In genomic region chr14:58427289-58428010, GRCh38 we compare ENCODE assay signal across 8 cellular contexts. TPM values are rescaled to one million over a fixed set of nuclear protein-coding genes. Genes with fewer than 3 reads are reported as not detected.
DNase-seq lines count a peak whose midpoint lies in the region; FAIRE-seq and TF ChIP-seq lines count a peak whose summit lies in the region.

TSS of gene KIAA0586 (plus strand) at chr14:58427719. CDS start at chr14:58428265, 546 bp downstream.
TSS of gene TIMM9 (minus strand) at chr14:58427531. CDS start at chr14:58411945, 15,586 bp downstream.

- H3K9ac ChIP-seq in neuronal stem cell (ENCODE audit: low read depth, low read length, poor library complexity) = peak within 1 kb of the TSS; percentile 82

- H4K8ac ChIP-seq in neuronal stem cell (ENCODE audit: low read depth, low read length) = no peak within 1 kb of the TSS

- in situ Hi-C loops in SK-MEL-5 (cut with HindIII; ENCODE audit: low pct_unique_long_range_greater_than_20kb, low sequenced_read_pairs) = no loop called here

- H3K14ac ChIP-seq in neuronal stem cell (ENCODE audit: low read length) = no peak within 1 kb of the TSS

- FAIRE-seq in frontal cortex (lab: Jason Lieb, UNC) = no peak

- no peak within 1 kb of the TSS for H4K91ac ChIP-seq in neuronal stem cell (ENCODE audit: low read depth, low read length, poor library complexity)

- peaks cover 3 to 54% of the 10 kb centered on the region in 2 donors for H3K36me3 ChIP-seq in neuronal stem cell (replicated peaks in 1 of 2; ENCODE audit: control insufficient read depth in 2 of 2, insufficient read depth in 2 of 2, low read length in 2 of 2)

- H3K4me1 ChIP-seq in neuronal stem cell (ENCODE audit: control insufficient read depth in 2 of 2, insufficient read depth in 1 of 2, low read depth in 1 of 2, low read length in 2 of 2) = peaks cover 0 to 6% of the 10 kb centered on the region in 2 donors

- peaks cover 3% of the 10 kb centered on the region for H3K79me1 ChIP-seq in neuronal stem cell (ENCODE audit: low read depth, low read length)

- no peak for TF ChIP-seq CTCF in subcutaneous adipose tissue (IDR thresholded peaks at IDR 0.05; ENCODE audit: low read depth)

- no peaks in the 10 kb centered on the region for H3K9me3 ChIP-seq in neuronal stem cell (replicated peaks in 1 of 2; ENCODE audit: control insufficient read depth in 2 of 2, insufficient read depth in 1 of 2, low read depth in 1 of 2, low read length in 2 of 2)

- peak within 1 kb of the TSS; percentile 89 to 93 for H3K4me3 ChIP-seq in neuronal stem cell (ENCODE audit: low read length in 2 of 2)

- no peak within 1 kb of the TSS for H2BK15ac ChIP-seq in neuronal stem cell (ENCODE audit: low read length)

- POLR2A ChIA-PET in HEK293T (lab: Yijun Ruan, JAX) = interaction anchor here (0.9 to 1.5 kb wide), 7 partner anchors 10 to 331 kb away, joined by 3 to 14 read pairs (median 4); partner anchors contain the start of genes ARID4A and DACT1

- H3K27me3 ChIP-seq in neuronal stem cell (ENCODE audit: control insufficient read depth in 3 of 3, insufficient read depth in 3 of 3, low read depth in 1 of 3, low read length in 3 of 3) = no peaks in the 10 kb centered on the region

- peak within 1 kb of the TSS; percentile 93 for H2AFZ ChIP-seq in neuronal stem cell (ENCODE audit: low read length)

- DNase-seq in GF-D8 (lab: John Stamatoyannopoulos, UW) (peak; percentile 95), HEK293T (ENCODE audit: extremely low spot score) (peak; percentile 95), MV-4-11 (lab: John Stamatoyannopoulos, UW) (peak; percentile 98), SK-MEL-5 (ENCODE audit: low read depth, low spot score) (peak; percentile 98), frontal cortex (ENCODE audit: low spot score in 2 of 2) (peak; percentile 70 to 81), neuronal stem cell (ENCODE audit: low spot score) (peak; percentile 98)
- DNase-seq in activated naive CD4-positive, alpha-beta T cell treated with Interleukin-2 at 50 U/mL for 16 hours = peak; percentile 97

- no peak within 1 kb of the TSS for H2BK5ac ChIP-seq in neuronal stem cell (ENCODE audit: low read length)

- H3K18ac ChIP-seq in neuronal stem cell (ENCODE audit: low read length) = no peak within 1 kb of the TSS

- no CpG with 5 or more reads among the region's 32 CpGs for WGBS in neuronal stem cell (ENCODE audit: extremely low coverage in 2 of 2, insufficient read length in 2 of 2, insufficient replicate concordance in 1 of 2), 2 donors

- CTCF ChIA-PET in HEK293T (lab: Yijun Ruan, JAX) = no interaction called here

- H3K27ac ChIP-seq in neuronal stem cell (replicated peaks; ENCODE audit: low read length) = peak within 1 kb of the TSS; percentile 74

- H3K23ac ChIP-seq in neuronal stem cell (ENCODE audit: low read depth, low read length, poor library complexity) = no peak within 1 kb of the TSS

- H3K4ac ChIP-seq in neuronal stem cell (ENCODE audit: low read length) = no peak within 1 kb of the TSS

- H2BK120ac ChIP-seq in neuronal stem cell (ENCODE audit: low read depth, low read length) = no peak within 1 kb of the TSS

- peak within 1 kb of the TSS; percentile 90 for H3K4me2 ChIP-seq in neuronal stem cell (ENCODE audit: insufficient read depth, low read length, poor library complexity, severe bottlenecking)

- H2AK5ac ChIP-seq in neuronal stem cell (ENCODE audit: low read depth, low read length) = no peak within 1 kb of the TSS

- no peak within 1 kb of the TSS for H2BK12ac ChIP-seq in neuronal stem cell (ENCODE audit: low read length)

TF ChIP-seq in HEK293T, 16 proteins besides CTCF, POLR2A, EP300 and RAD21:
- TF ChIP-seq HDGF (IDR thresholded peaks at IDR 0.05; ENCODE audit: borderline replicate concordance) = no peak
- TF ChIP-seq FOXM1 (IDR thresholded peaks at IDR 0.05; ENCODE audit: borderline replicate concordance) = no peak; the same call in none of the 2 replicates
- TF ChIP-seq SP1 (IDR thresholded peaks at IDR 0.05) = no peak
- TF ChIP-seq ELF4 (IDR thresholded peaks at IDR 0.05) = peak; percentile 14; the same call in 1 of the 2 replicates
- no peak for TF ChIP-seq SUZ12 (IDR thresholded peaks at IDR 0.05)
- TF ChIP-seq TARDBP (IDR thresholded peaks at IDR 0.05) = peak; percentile 41; the same call in 1 of the 2 replicates
- TF ChIP-seq FOXA1 (IDR thresholded peaks at IDR 0.05) = no peak
- no peak; the same call in 1 of the 2 replicates for TF ChIP-seq L3MBTL2 (conservative IDR thresholded peaks at IDR 0.05)
- no peak for TF ChIP-seq ZNF384 (IDR thresholded peaks at IDR 0.05)
- TF ChIP-seq FOXK2 (IDR thresholded peaks at IDR 0.05) = peak; percentile 93
- no peak for TF ChIP-seq LEF1 (IDR thresholded peaks at IDR 0.05; ENCODE audit: borderline replicate concordance)
- TF ChIP-seq, protein P1, sequence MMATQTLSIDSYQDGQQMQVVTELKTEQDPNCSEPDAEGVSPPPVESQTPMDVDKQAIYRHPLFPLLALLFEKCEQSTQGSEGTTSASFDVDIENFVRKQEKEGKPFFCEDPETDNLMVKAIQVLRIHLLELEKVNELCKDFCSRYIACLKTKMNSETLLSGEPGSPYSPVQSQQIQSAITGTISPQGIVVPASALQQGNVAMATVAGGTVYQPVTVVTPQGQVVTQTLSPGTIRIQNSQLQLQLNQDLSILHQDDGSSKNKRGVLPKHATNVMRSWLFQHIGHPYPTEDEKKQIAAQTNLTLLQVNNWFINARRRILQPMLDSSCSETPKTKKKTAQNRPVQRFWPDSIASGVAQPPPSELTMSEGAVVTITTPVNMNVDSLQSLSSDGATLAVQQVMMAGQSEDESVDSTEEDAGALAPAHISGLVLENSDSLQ (IDR thresholded peaks at IDR 0.05) = peak; percentile 53
- peak; percentile 65 for TF ChIP-seq CTBP1 (IDR thresholded peaks at IDR 0.05; ENCODE audit: borderline replicate concordance)
- TF ChIP-seq NFRKB (IDR thresholded peaks at IDR 0.05) = peak; percentile 44; the same call in 1 of the 2 replicates
- no peak for TF ChIP-seq ARNT (IDR thresholded peaks at IDR 0.05)
- no peak for TF ChIP-seq BHLHE40 (IDR thresholded peaks at IDR 0.05; ENCODE audit: borderline replicate concordance)

RNA-seq across cellular contexts. Expression of gene KIAA0586, which starts in this region (rescaled TPM):
- 25.8 and 31.0 TPM in 2 replicates for total RNA-seq in SK-MEL-5 (2014; rRNA removed; shearing (Covaris generic))
- 12.0 and 18.1 TPM in 2 replicates for polyA plus RNA-seq in SK-MEL-5 (2015; cell fraction: cytosol; rRNA removed)
- polyA plus RNA-seq in SK-MEL-5 (2015; cell fraction: nucleus; rRNA removed) = 17.1 and 51.2 TPM in 2 replicates
- total RNA-seq in frontal cortex (26.9 TPM), subcutaneous adipose tissue (10 to 100 TPM; 13.4 to 18.6 (median 14.7) TPM)
- polyA plus RNA-seq in neuronal stem cell (2013, experiment 1 of 2) = 18.5 TPM
- 18.0 TPM for polyA plus RNA-seq in neuronal stem cell (2013, experiment 2 of 2)

RNA-seq across cellular contexts. Expression of gene TIMM9, which starts in this region (rescaled TPM):
- 39.0 and 47.5 TPM in 2 replicates for total RNA-seq in SK-MEL-5 (2014; rRNA removed; shearing (Covaris generic))
- polyA plus RNA-seq in SK-MEL-5 (2015; cell fraction: cytosol; rRNA removed) = 56.1 and 72.6 TPM in 2 replicates
- 21.2 and 46.4 TPM in 2 replicates for polyA plus RNA-seq in SK-MEL-5 (2015; cell fraction: nucleus; rRNA removed)
- 23.2 TPM for total RNA-seq in frontal cortex
- 53.9 TPM for polyA plus RNA-seq in neuronal stem cell (2013, experiment 1 of 2)
- 53.9 TPM for polyA plus RNA-seq in neuronal stem cell (2013, experiment 2 of 2)
- 10 to 100 TPM; 35.4 to 57.8 (median 47.3) TPM for total RNA-seq in subcutaneous adipose tissue

Comparison
In these comparisons a context has a peak if more than half of its experiments do, and no peak if none do; other contexts are left out.
1. Peak in every context shown above with its lines: DNase-seq, H3K4me3 ChIP-seq and H3K27ac ChIP-seq.